ENCODE assay signal across 23 cellular contexts in genomic region chr2:47808614-47809013, GRCh38. TPM values are rescaled to one million over a fixed set of nuclear protein-coding genes. Genes with fewer than 3 reads are reported as not detected.
DNase-seq lines count a peak whose midpoint lies in the region; ATAC-seq and TF ChIP-seq lines count a peak whose summit lies in the region.
"Had no signal": no experiment of that assay in that cellular context is flagged by ENCODE, and none has a peak within 500 bp of the region (broad histone marks: within the 10 kb centered on the region; RNA-seq: fewer than 3 reads in every experiment).

No MANE protein-coding gene starts in this region.

- H3K9me2 ChIP-seq in PC-3 (replicated peaks; ENCODE audit: low read length): no peaks in the 10 kb centered on the region

- ATAC-seq in HG03442 (IDR thresholded peaks at IDR 0.05; ENCODE audit: unreplicated experiment) (no peak), PC-3 (no peak)
- ATAC-seq: lower lobe of right lung, psoas muscle had no signal

- H3K4me1 Mint-ChIP-seq in activated CD4-positive, alpha-beta memory T cell treated with anti-CD3 and anti-CD28 coated beads for 36 hours (ENCODE audit: low read depth): peaks cover 28% of the 10 kb centered on the region
- peaks cover 2% of the 10 kb centered on the region for H3K4me1 Mint-ChIP-seq in activated CD4-positive, alpha-beta memory T cell treated with anti-CD3 and anti-CD28 coated beads, Interleukin-2, amount 10 ng/mL, durations not matched to agents 7 days and 5 days
- peaks cover 4% of the 10 kb centered on the region for H3K4me1 Mint-ChIP-seq in activated naive CD8-positive, alpha-beta T cell (ENCODE audit: low read depth)
- H3K4me1 Mint-ChIP-seq in mesothelial cell of epicardium: peaks cover 2% of the 10 kb centered on the region

- BruUV-seq in PC-3 (replicated peaks; lab: Mats Ljungman, UMichigan): no TSS peak

- H3K27ac ChIP-seq in HEK293 (ENCODE audit: extremely low read depth, low read depth, low read length) (no peak overlapping the region), substantia nigra (ENCODE audit: low read depth, low read length, poor library complexity, severe bottlenecking) (no peak overlapping the region), PC-3 (ENCODE audit: low read length) (no peak overlapping the region)
- H3K27ac ChIP-seq: HL-60, lower lobe of right lung, Peyer's patch, psoas muscle, upper lobe of left lung had no signal

- POLR2A ChIA-PET in activated CD4-positive, alpha-beta memory T cell treated with anti-CD3 and anti-CD28 coated beads for 36 hours (lab: Charles Lee): interaction anchor here (0.5 kb wide), 1 partner anchor 13 kb away, joined by 3 read pairs; no protein-coding TSS in a partner anchor
- POLR2A ChIA-PET in activated CD4-positive, alpha-beta memory T cell treated with anti-CD3 and anti-CD28 coated beads, Interleukin-2, amount 10 ng/mL, durations not matched to agents 7 days and 5 days (lab: Charles Lee): interaction anchor here (1.0 kb wide), 1 partner anchor 26 kb away, joined by 4 read pairs; the partner anchor contains the start of gene MSH6
- POLR2A ChIA-PET in HEK293 (lab: Yijun Ruan, JAX): interaction anchor here (1.0 to 2.3 kb wide), 2 partner anchors 20 to 26 kb away, joined by 4 to 8 read pairs; partner anchors contain the start of gene MSH6
- POLR2A ChIA-PET in PC-3 (lab: Charles Lee; ENCODE audit: unreplicated experiment): no interaction called here

- H3K27me3 Mint-ChIP-seq in activated CD4-positive, alpha-beta memory T cell treated with anti-CD3 and anti-CD28 coated beads for 36 hours: no peaks in the 10 kb centered on the region
- H3K27me3 Mint-ChIP-seq in activated CD4-positive, alpha-beta memory T cell treated with anti-CD3 and anti-CD28 coated beads, Interleukin-2, amount 10 ng/mL, durations not matched to agents 7 days and 5 days: no peaks in the 10 kb centered on the region
- no peaks in the 10 kb centered on the region for H3K27me3 Mint-ChIP-seq in activated naive CD8-positive, alpha-beta T cell
- H3K27me3 Mint-ChIP-seq in mesothelial cell of epicardium (ENCODE audit: low read depth): no peaks in the 10 kb centered on the region

- no peak overlapping the region for H3K4me3 ChIP-seq in HEK293 (ENCODE audit: low read depth, low read length)
- H3K4me3 ChIP-seq in PC-3 (ENCODE audit: low read length): no peak overlapping the region
- H3K4me3 ChIP-seq: lower lobe of right lung, Peyer's patch, psoas muscle, upper lobe of left lung had no signal

- no peak overlapping the region for H3K4me2 ChIP-seq in PC-3 (ENCODE audit: low read length)

- CTCF ChIA-PET in activated CD4-positive, alpha-beta memory T cell treated with anti-CD3 and anti-CD28 coated beads for 36 hours (lab: Charles Lee): interaction anchor here (1.2 to 1.5 kb wide), 3 partner anchors 10 to 298 kb away, joined by 3 to 4 read pairs (median 3); no protein-coding TSS in a partner anchor
- CTCF ChIA-PET in activated CD4-positive, alpha-beta memory T cell treated with anti-CD3 and anti-CD28 coated beads, Interleukin-2, amount 10 ng/mL, durations not matched to agents 7 days and 5 days (lab: Charles Lee): no interaction called here
- CTCF ChIA-PET in HEK293 (lab: Yijun Ruan, JAX) (no interaction called here), PC-3 (lab: Charles Lee) (no interaction called here)

- H3F3A ChIP-seq in PC-3 (ENCODE audit: low read length, unreplicated experiment): no peaks in the 10 kb centered on the region

- no peaks in the 10 kb centered on the region for H3K27me3 ChIP-seq in PC-3 (ENCODE audit: low read length)
- H3K27me3 ChIP-seq: Peyer's patch, upper lobe of left lung had no signal

- H3K9ac ChIP-seq in PC-3 (ENCODE audit: low read length): no peak overlapping the region

- H2AFZ ChIP-seq in PC-3 (ENCODE audit: low read length): no peak overlapping the region

- no peak for TF ChIP-seq CTCF in HEK293 (tag by site-specific recombination; IDR thresholded peaks at IDR 0.05)
- TF ChIP-seq CTCF in mesothelial cell of epicardium (IDR thresholded peaks at IDR 0.05; ENCODE audit: unreplicated experiment): no peak
- no peak for TF ChIP-seq CTCF in PC-3 (conservative IDR thresholded peaks at IDR 0.05; ENCODE audit: low read depth, low read length)

- H3K79me2 ChIP-seq in PC-3 (ENCODE audit: low read length): no peaks in the 10 kb centered on the region

- H3K36me3 Mint-ChIP-seq in activated CD4-positive, alpha-beta memory T cell treated with anti-CD3 and anti-CD28 coated beads for 36 hours: peaks cover 57% of the 10 kb centered on the region
- H3K36me3 Mint-ChIP-seq in activated CD4-positive, alpha-beta memory T cell treated with anti-CD3 and anti-CD28 coated beads, Interleukin-2, amount 10 ng/mL, durations not matched to agents 7 days and 5 days (ENCODE audit: low read depth): peaks cover 86% of the 10 kb centered on the region
- peaks cover 25% of the 10 kb centered on the region for H3K36me3 Mint-ChIP-seq in activated naive CD8-positive, alpha-beta T cell
- H3K36me3 Mint-ChIP-seq in mesothelial cell of epicardium: peaks cover 45% of the 10 kb centered on the region

- intact Hi-C loops in activated CD4-positive, alpha-beta memory T cell treated with anti-CD3 and anti-CD28 coated beads for 36 hours (cut with micrococcal nuclease): no loop called here
- intact Hi-C loops in PC-3 (cut with micrococcal nuclease): no loop called here

- H3K36me3 ChIP-seq in HEK293 (ENCODE audit: control insufficient read depth in 2 of 2, insufficient read depth in 1 of 2, low read length in 2 of 2) (peaks cover 57 to 85% of the 10 kb centered on the region in 2 experiments), PC-3 (ENCODE audit: low read depth, low read length) (peaks cover 64% of the 10 kb centered on the region)

- H3K4me1 ChIP-seq in HEK293 (ENCODE audit: control insufficient read depth, insufficient read depth, low read length) (no peaks in the 10 kb centered on the region), PC-3 (ENCODE audit: insufficient read depth, low read length) (peaks cover 16% of the 10 kb centered on the region)
- H3K4me1 ChIP-seq: lower lobe of right lung, Peyer's patch, psoas muscle, upper lobe of left lung had no signal

- no peaks in the 10 kb centered on the region; the same call in 1 of the 2 replicates for H4K20me1 ChIP-seq in PC-3 (ENCODE audit: low read length)

- no peak for DNase-seq in activated CD4-positive, alpha-beta memory T cell treated with anti-CD3 and anti-CD28 coated beads for 36 hours
- DNase-seq in activated CD4-positive, alpha-beta memory T cell treated with anti-CD3 and anti-CD28 coated beads, Interleukin-2, amount 10 ng/mL, durations not matched to agents 7 days and 5 days: no peak
- DNase-seq in mesothelial cell of epicardium (ENCODE audit: low spot score in 2 of 2, unreplicated experiment in 2 of 2) (no peak), substantia nigra (lab: John Stamatoyannopoulos, UW) (no peak), PC-3 (no peak)
- DNase-seq: activated gamma-delta T cell treated with Interleukin-2 at 50 U/mL for 16 hours; aorta; DMS153; kidney glomerular epithelial cell; lower lobe of right lung; NCI-H1092; NCI-H187; NCI-H2171 treated with DMSO at 0.1 percent for 48 hours; NCI-H526; Peyer's patch; psoas muscle; SIG-M5; stimulated activated CD8-positive, alpha-beta memory T cell treated with anti-CD3 and anti-CD28 coated beads, Interleukin-4, amount 100 ng/mL, for 48 hours; upper lobe of left lung had no signal

- peaks cover under 1% of the 10 kb centered on the region for H3K9me3 Mint-ChIP-seq in activated CD4-positive, alpha-beta memory T cell treated with anti-CD3 and anti-CD28 coated beads for 36 hours
- H3K9me3 Mint-ChIP-seq in activated CD4-positive, alpha-beta memory T cell treated with anti-CD3 and anti-CD28 coated beads, Interleukin-2, amount 10 ng/mL, durations not matched to agents 7 days and 5 days: no peaks in the 10 kb centered on the region
- H3K9me3 Mint-ChIP-seq in activated naive CD8-positive, alpha-beta T cell (ENCODE audit: low read depth): peaks cover under 1% of the 10 kb centered on the region
- H3K9me3 Mint-ChIP-seq in mesothelial cell of epicardium: peaks cover under 1% of the 10 kb centered on the region

- H3K4me3 Mint-ChIP-seq in activated CD4-positive, alpha-beta memory T cell treated with anti-CD3 and anti-CD28 coated beads for 36 hours: no peak overlapping the region
- H3K4me3 Mint-ChIP-seq in activated CD4-positive, alpha-beta memory T cell treated with anti-CD3 and anti-CD28 coated beads, Interleukin-2, amount 10 ng/mL, durations not matched to agents 7 days and 5 days: no peak overlapping the region
- no peak overlapping the region for H3K4me3 Mint-ChIP-seq in activated naive CD8-positive, alpha-beta T cell
- no peak overlapping the region for H3K4me3 Mint-ChIP-seq in mesothelial cell of epicardium

- H3K9me3 ChIP-seq in HEK293 (ENCODE audit: control insufficient read depth, insufficient read depth, low read depth, low read length) (no peaks in the 10 kb centered on the region), PC-3 (ENCODE audit: low read length) (no peaks in the 10 kb centered on the region)

- peak overlapping the region; percentile 73 for H3K27ac Mint-ChIP-seq in activated CD4-positive, alpha-beta memory T cell treated with anti-CD3 and anti-CD28 coated beads for 36 hours
- no peak overlapping the region for H3K27ac Mint-ChIP-seq in activated CD4-positive, alpha-beta memory T cell treated with anti-CD3 and anti-CD28 coated beads, Interleukin-2, amount 10 ng/mL, durations not matched to agents 7 days and 5 days
- H3K27ac Mint-ChIP-seq in activated naive CD8-positive, alpha-beta T cell: peak overlapping the region; percentile 2
- peak overlapping the region; percentile 14 for H3K27ac Mint-ChIP-seq in mesothelial cell of epicardium

TF ChIP-seq in HEK293, 187 proteins besides CTCF, POLR2A, EP300 and RAD21 (continues in another document):
- TF ChIP-seq PRDM6 (tag by site-specific recombination; IDR thresholded peaks at IDR 0.05) (0 out of 2 replicates have a peak, but pooled peaks have one; percentile 8), GFI1B (tag by site-specific recombination; IDR thresholded peaks at IDR 0.05) (no peak)

RNA-seq across cellular contexts. Expression of gene MSH6, which starts 25.7 kb away (rescaled TPM):
- total RNA-seq in activated CD4-positive, alpha-beta memory T cell treated with anti-CD3 and anti-CD28 coated beads for 36 hours: 100 to 1,000 TPM; 131 to 140 TPM
- total RNA-seq in activated CD4-positive, alpha-beta memory T cell treated with anti-CD3 and anti-CD28 coated beads, Interleukin-2, amount 10 ng/mL, durations not matched to agents 7 days and 5 days: 10 to 100 TPM; 77.4 to 84.1 TPM
- total RNA-seq in mesothelial cell of epicardium (129 to 140 TPM (median 132 TPM) in 3 replicates), PC-3 (2014; rRNA removed) (45.5 and 84.9 TPM in 2 replicates)
